ENCODE assay signal across 8 cellular contexts in the genomic region with DNA sequence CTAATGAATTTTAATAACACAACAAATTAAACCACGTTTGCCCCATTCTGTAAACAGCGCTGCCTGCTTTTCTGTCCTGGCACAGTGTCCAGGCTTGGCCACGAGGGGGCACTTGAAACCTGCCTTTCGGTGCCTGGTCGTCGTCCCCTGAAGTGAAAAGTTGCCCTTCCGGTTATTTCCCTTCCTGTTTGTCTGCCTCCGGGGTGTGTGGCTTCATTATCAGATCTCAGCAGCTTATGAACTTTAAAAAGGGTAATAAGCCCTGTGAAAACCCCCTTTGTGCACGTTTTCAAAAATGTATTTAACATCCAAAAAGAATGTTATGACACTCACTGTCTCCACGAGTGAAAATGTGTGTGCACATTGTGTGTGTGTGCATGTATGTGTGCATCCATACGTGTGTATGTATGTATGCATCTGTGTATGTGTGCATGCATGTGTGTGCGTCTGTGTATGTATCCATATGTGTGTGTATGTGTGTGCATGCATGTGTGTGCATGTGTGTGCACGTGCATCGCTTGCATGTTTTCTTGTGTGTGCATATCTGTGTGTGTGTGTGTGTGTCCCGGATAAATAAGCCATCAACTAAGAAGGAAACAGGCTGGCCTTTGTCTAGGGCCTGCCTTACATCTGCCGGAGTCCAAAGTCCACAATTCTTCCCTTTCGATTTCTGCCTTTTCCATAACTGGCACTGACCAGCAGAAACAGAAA.
DNase-seq lines count a peak whose midpoint lies in the region; ATAC-seq, FAIRE-seq and TF ChIP-seq lines count a peak whose summit lies in the region.

No MANE protein-coding gene starts in this region.

- H3K23ac ChIP-seq in H1 (ENCODE audit: insufficient read length), result no peak overlapping the region

- H4K20me1 ChIP-seq in H1 (replicated peaks in 1 of 2; ENCODE audit: control insufficient read depth in 1 of 2, insufficient read depth in 2 of 2, low read length in 2 of 2), result peaks cover 0 to 1% of the 10 kb centered on the region in 2 experiments

- H3K27me3 Mint-ChIP-seq in mesothelial cell of epicardium (ENCODE audit: low read depth), result no peaks in the 10 kb centered on the region

- no peaks in the 10 kb centered on the region for H3K36me3 ChIP-seq in H1 (ENCODE audit: control insufficient read depth in 2 of 4, insufficient read depth in 4 of 4, low read length in 3 of 4)

- peaks cover 5% of the 10 kb centered on the region for H3K9me3 Mint-ChIP-seq in mesothelial cell of epicardium

- no peak overlapping the region for H3K4me2 ChIP-seq in H1 (ENCODE audit: insufficient read depth in 1 of 2, low read depth in 2 of 2, low read length in 2 of 2)

- no peaks in the 10 kb centered on the region; a peak in 1 of 4 replicates for H3K9me3 ChIP-seq in H1 (ENCODE audit: insufficient read depth in 2 of 2, low read depth in 1 of 2, low read length in 1 of 2)

- H2AFZ ChIP-seq in H1 (ENCODE audit: low read length), result peak overlapping the region; percentile 58

- H2BK12ac ChIP-seq in H1 (ENCODE audit: low read depth, low read length), result peak overlapping the region; percentile 99; the same call in 1 of the 2 replicates

- no peak overlapping the region for H3K27ac ChIP-seq in H1 (ENCODE audit: low read depth, low read length)

- H2BK15ac ChIP-seq in H1 (ENCODE audit: low read length), result peak overlapping the region; percentile 99; the same call in 1 of the 2 replicates

- H3K4me3 Mint-ChIP-seq in mesothelial cell of epicardium, result peak overlapping the region; percentile 9

- peaks cover 16% of the 10 kb centered on the region for H3K4me1 Mint-ChIP-seq in mesothelial cell of epicardium

- peak overlapping the region; percentile 62 for H3K27ac Mint-ChIP-seq in mesothelial cell of epicardium

- 0 out of 3 replicates have a peak, but pooled peaks of 1 of the 2 experiments have one; percentile 23 for TF ChIP-seq EP300 in H1 (IDR thresholded peaks at IDR 0.05; ENCODE audit: borderline replicate concordance in 1 of 2, low read depth in 2 of 2, low read length in 2 of 2)

- POLR2A ChIA-PET in H1 (lab: Charles Lee; ENCODE audit: partially characterized antibody), result no interaction called here

- peak overlapping the region; percentile 76 for H3K4ac ChIP-seq in H1 (replicated peaks; ENCODE audit: insufficient read length, low read depth, low read length)

- H2BK20ac ChIP-seq in H1 (ENCODE audit: low read length), result peak overlapping the region; percentile 75; the same call in 1 of the 2 replicates

- no peak overlapping the region for H3K9ac ChIP-seq in H1 (replicated peaks in 1 of 4; ENCODE audit: extremely low read depth in 1 of 4, low read depth in 3 of 4, low read length in 3 of 4)

- no peak overlapping the region; the same call in 1 of the 2 replicates for H4K8ac ChIP-seq in H1 (ENCODE audit: extremely low read depth, insufficient read depth, low read length)

- no peaks in the 10 kb centered on the region for H3K36me3 Mint-ChIP-seq in mesothelial cell of epicardium

- CTCF ChIA-PET in H1 (lab: Charles Lee; ENCODE audit: partially characterized antibody), result interaction anchor here (0.6 to 2.4 kb wide), 5 partner anchors 9 to 349 kb away, joined by 3 to 6 read pairs (median 3); no protein-coding TSS in a partner anchor

- no peak overlapping the region for H3K56ac ChIP-seq in H1 (replicated peaks; ENCODE audit: insufficient read length, low read depth, low read length)

- no peaks in the 10 kb centered on the region for H3K79me1 ChIP-seq in H1 (ENCODE audit: low read depth, low read length)

- TF ChIP-seq RAD21 in H1 (IDR thresholded peaks at IDR 0.05 in 1 of 2, conservative IDR thresholded peaks at IDR 0.05 in 1 of 2; ENCODE audit: low read depth in 2 of 2, low read length in 2 of 2), result peak; percentile 98 to 99

- 0 out of 2 replicates have a peak overlapping the region, but pooled peaks have one; percentile 56 for H2BK5ac ChIP-seq in H1 (ENCODE audit: low read depth, low read length)

- no peaks in the 10 kb centered on the region for H3K79me2 ChIP-seq in H1 (ENCODE audit: control insufficient read depth in 1 of 2, insufficient read depth in 2 of 2, low read length in 2 of 2)

- peak overlapping the region; percentile 84 for H2AK5ac ChIP-seq in H1 (ENCODE audit: low read depth, low read length)

- peak overlapping the region; percentile 96 for H4K91ac ChIP-seq in H1 (replicated peaks; ENCODE audit: insufficient read length, low read length)

- H3K27me3 ChIP-seq in H1 (replicated peaks in 1 of 4; ENCODE audit: control insufficient read depth in 3 of 4, extremely low read depth in 1 of 4, insufficient read depth in 3 of 4, low read length in 3 of 4), result no peaks in the 10 kb centered on the region

- peak overlapping the region; percentile 79; the same call in 1 of the 2 replicates for H3K18ac ChIP-seq in H1 (ENCODE audit: extremely low read depth, low read length)

- DNase-seq in CD1c-positive myeloid dendritic cell (ENCODE audit: extremely low spot score), result peak; percentile 76
- peak; percentile 74 for DNase-seq in NCI-H82 (lab: John Stamatoyannopoulos, UW)
- peak; percentile 91 for DNase-seq in activated CD8-positive, alpha-beta memory T cell treated with anti-CD3 and anti-CD28 coated beads for 24 hours
- DNase-seq in H1 (ENCODE audit: low read depth in 1 of 2, low spot score in 2 of 2), result peak in 1 of 2 experiments; percentile 89
- peak; percentile 66 to 88 for DNase-seq in mesothelial cell of epicardium (ENCODE audit: low spot score in 2 of 2, unreplicated experiment in 2 of 2)
- peak; percentile 46 for DNase-seq in stimulated activated CD8-positive, alpha-beta memory T cell treated with anti-CD3 and anti-CD28 coated beads, Interleukin-15, amount 100 ng/mL, for 24 hours (ENCODE audit: low read depth)

- TF ChIP-seq CTCF in H1 (IDR thresholded peaks at IDR 0.05; ENCODE audit: control extremely low read depth in 1 of 3, insufficient read depth in 1 of 3, low read depth in 1 of 3, low read length in 3 of 3) (peak; percentile 83 to 92 (median 91)), mesothelial cell of epicardium (IDR thresholded peaks at IDR 0.05; ENCODE audit: unreplicated experiment) (peak; percentile 89)

- WGBS in H1 (ENCODE audit: extremely low coverage in 1 of 2, insufficient coverage in 1 of 2, insufficient read length in 1 of 2, insufficient replicate concordance in 2 of 2, low coverage in 1 of 2, low lambda C conversion rate in 2 of 2, missing lambda C conversion rate in 1 of 2), 2 experiments, result 47% methylated on average over 17 of the region's 17 CpGs; no CpG with 5 or more reads in 1 of the 2 experiments

- FAIRE-seq in H1 (lab: Jason Lieb, UNC), result peak; percentile 85

- no peaks in the 10 kb centered on the region for H3K23me2 ChIP-seq in H1 (ENCODE audit: low read depth, low read length)

- no peak overlapping the region for H4K5ac ChIP-seq in H1 (ENCODE audit: insufficient read length, low read depth, low read length)

- peak overlapping the region; percentile 56 for H2BK120ac ChIP-seq in H1 (replicated peaks; ENCODE audit: low read depth, low read length)

- no peak for TF ChIP-seq POLR2A in H1 (IDR thresholded peaks at IDR 0.05; ENCODE audit: control extremely low read depth in 1 of 2, low read depth in 2 of 2, low read length in 2 of 2)

- H3K14ac ChIP-seq in H1 (ENCODE audit: insufficient read length), result no peak overlapping the region

- H3K4me1 ChIP-seq in H1 (replicated peaks in 1 of 4; ENCODE audit: control insufficient read depth in 3 of 4, insufficient read depth in 4 of 4, low read length in 3 of 4), result peaks cover 0 to 4% (median 1%) of the 10 kb centered on the region in 4 experiments; a peak in 1 of 7 replicates

- ATAC-seq in GM19351 (IDR thresholded peaks at IDR 0.05; ENCODE audit: unreplicated experiment) (peak; percentile 99), HG03460 (IDR thresholded peaks at IDR 0.05; ENCODE audit: unreplicated experiment) (peak; percentile 96)

- no peak overlapping the region; a peak in 1 of 8 replicates for H3K4me3 ChIP-seq in H1 (ENCODE audit: extremely low read depth in 1 of 4, insufficient read depth in 2 of 4, low read depth in 3 of 4, low read length in 4 of 4)

TF ChIP-seq in H1, 55 proteins besides CTCF, POLR2A, EP300 and RAD21:
- TF ChIP-seq, protein P1, sequence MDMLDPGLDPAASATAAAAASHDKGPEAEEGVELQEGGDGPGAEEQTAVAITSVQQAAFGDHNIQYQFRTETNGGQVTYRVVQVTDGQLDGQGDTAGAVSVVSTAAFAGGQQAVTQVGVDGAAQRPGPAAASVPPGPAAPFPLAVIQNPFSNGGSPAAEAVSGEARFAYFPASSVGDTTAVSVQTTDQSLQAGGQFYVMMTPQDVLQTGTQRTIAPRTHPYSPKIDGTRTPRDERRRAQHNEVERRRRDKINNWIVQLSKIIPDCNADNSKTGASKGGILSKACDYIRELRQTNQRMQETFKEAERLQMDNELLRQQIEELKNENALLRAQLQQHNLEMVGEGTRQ (IDR thresholded peaks at IDR 0.05; ENCODE audit: low read length), result no peak
- TF ChIP-seq CHD1 (IDR thresholded peaks at IDR 0.05; ENCODE audit: low read depth, low read length) (no peak), BCL11A (IDR thresholded peaks at IDR 0.05; ENCODE audit: low read depth in 2 of 2, low read length in 2 of 2) (no peak), RNF2 (IDR thresholded peaks at IDR 0.05; ENCODE audit: borderline replicate concordance, low read depth, low read length, missing control alignments, poor library complexity, severe bottlenecking) (no peak), NRF1 (IDR thresholded peaks at IDR 0.05; ENCODE audit: low read depth, low read length) (no peak), GTF2F1 (IDR thresholded peaks at IDR 0.05; ENCODE audit: borderline replicate concordance, low read depth, low read length) (no peak)
- TF ChIP-seq, protein P2, sequence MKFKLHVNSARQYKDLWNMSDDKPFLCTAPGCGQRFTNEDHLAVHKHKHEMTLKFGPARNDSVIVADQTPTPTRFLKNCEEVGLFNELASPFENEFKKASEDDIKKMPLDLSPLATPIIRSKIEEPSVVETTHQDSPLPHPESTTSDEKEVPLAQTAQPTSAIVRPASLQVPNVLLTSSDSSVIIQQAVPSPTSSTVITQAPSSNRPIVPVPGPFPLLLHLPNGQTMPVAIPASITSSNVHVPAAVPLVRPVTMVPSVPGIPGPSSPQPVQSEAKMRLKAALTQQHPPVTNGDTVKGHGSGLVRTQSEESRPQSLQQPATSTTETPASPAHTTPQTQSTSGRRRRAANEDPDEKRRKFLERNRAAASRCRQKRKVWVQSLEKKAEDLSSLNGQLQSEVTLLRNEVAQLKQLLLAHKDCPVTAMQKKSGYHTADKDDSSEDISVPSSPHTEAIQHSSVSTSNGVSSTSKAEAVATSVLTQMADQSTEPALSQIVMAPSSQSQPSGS (IDR thresholded peaks at IDR 0.05; ENCODE audit: low read length), result no peak
TF ChIP-seq in H1: peak in this region for 0.
